In the genomic region with DNA sequence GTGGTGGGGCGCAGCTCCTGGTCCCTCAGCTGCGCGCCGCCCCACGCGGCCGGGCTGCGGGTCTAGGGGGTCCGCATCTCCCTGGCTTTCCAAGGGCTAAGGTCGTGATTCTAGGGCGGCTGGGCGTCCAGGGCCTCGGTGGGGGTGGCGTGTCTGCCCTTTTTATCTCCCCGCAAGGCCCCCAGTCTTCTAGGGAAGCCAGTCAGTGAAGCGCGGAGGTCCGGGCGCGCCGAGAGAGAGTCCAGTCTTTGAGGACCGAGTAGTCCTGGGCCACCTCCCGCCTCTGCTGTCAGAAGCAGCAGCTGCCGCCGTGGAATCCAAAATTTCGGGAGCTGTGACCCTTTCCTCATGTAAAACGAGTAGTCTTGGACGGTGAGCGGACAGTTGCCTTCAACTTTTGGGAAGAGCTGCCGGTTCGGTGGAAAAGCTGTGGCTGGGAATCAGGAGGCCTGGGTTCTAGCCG, we compare ENCODE assay signal across 9 cellular contexts. TPM values are rescaled to one million over a fixed set of nuclear protein-coding genes. Genes with fewer than 3 reads are reported as not detected.
DNase-seq lines count a peak whose midpoint lies in the region; ATAC-seq, FAIRE-seq and TF ChIP-seq lines count a peak whose summit lies in the region.
"Not testable (repeated sequence)": the region's sequence is repeated elsewhere in the genome, so short reads cannot be mapped to it uniquely, and the experiment has no call there.
"Had no signal": no experiment of that assay in that cellular context is flagged by ENCODE, and none has a peak within 500 bp of the region (broad histone marks: within the 10 kb centered on the region; RNA-seq: fewer than 3 reads in every experiment).

No MANE protein-coding gene starts in this region.

- TF ChIP-seq EP300 in SK-N-SH (IDR thresholded peaks at IDR 0.05; ENCODE audit: borderline replicate concordance in 1 of 2, low read depth in 1 of 2, low read length in 1 of 2); K562 (IDR thresholded peaks at IDR 0.05; ENCODE audit: low read length): not testable (repeated sequence)

- H3K4me2 ChIP-seq in SK-N-SH (peak overlapping the region; percentile 94), K562 (ENCODE audit: insufficient read depth, low read length) (peak overlapping the region; percentile 81)

- not testable (repeated sequence) for FAIRE-seq in K562 (lab: Jason Lieb, UNC)

- H3K27me3 Mint-ChIP-seq in Calu3 (ENCODE audit: unreplicated experiment); stimulated activated naive CD8-positive, alpha-beta T cell treated with anti-CD3 and anti-CD28 coated beads, Interleukin-15, amount 100 ng/mL, for 72 hours: not testable (repeated sequence)

- not testable (repeated sequence) for TF ChIP-seq CTCF in Calu3 (IDR thresholded peaks at IDR 0.05; ENCODE audit: unreplicated experiment); SK-N-SH (IDR thresholded peaks at IDR 0.05); K562 (IDR thresholded peaks at IDR 0.05 in 2 of 3, conservative IDR thresholded peaks at IDR 0.05 in 1 of 3; ENCODE audit: insufficient read depth in 2 of 3, low read depth in 1 of 3, low read length in 3 of 3)

- peak overlapping the region; percentile 77 to 80 for H3K4me3 ChIP-seq in SK-N-SH (ENCODE audit: low read depth in 2 of 2, low read length in 1 of 2)
- peak overlapping the region; percentile 94 for H3K4me3 ChIP-seq in K562
- peak overlapping the region; percentile 75 to 77 for H3K4me3 ChIP-seq in muscle layer of duodenum (ENCODE audit: low read depth in 1 of 2, low read length in 2 of 2)

- in situ Hi-C loops in K562 (cut with MboI), result not testable (repeated sequence)

- peak; percentile 16 for TF ChIP-seq POLR2A in K562 (conservative IDR thresholded peaks at IDR 0.05)

- H2AFZ ChIP-seq in SK-N-SH (ENCODE audit: low read depth) (peak overlapping the region; percentile 83), K562 (ENCODE audit: low read depth, low read length) (peak overlapping the region; percentile 96)

- H3K27ac ChIP-seq in SK-N-SH (ENCODE audit: low read depth in 2 of 2, low read length in 1 of 2), result peak overlapping the region; percentile 70 to 93
- H3K27ac ChIP-seq in K562 (ENCODE audit: extremely low read depth, low read depth, low read length), result peak overlapping the region; percentile 75
- H3K27ac ChIP-seq in muscle layer of duodenum (ENCODE audit: low read length), result peak overlapping the region; percentile 61

- peaks cover 21% of the 10 kb centered on the region; the same call in 1 of the 2 replicates for H4K20me1 ChIP-seq in SK-N-SH (ENCODE audit: insufficient read depth)
- not testable (repeated sequence) for H4K20me1 ChIP-seq in K562 (replicated peaks; ENCODE audit: control insufficient read depth, insufficient read depth, low read length)

- H3K36me3 Mint-ChIP-seq in Calu3 (ENCODE audit: insufficient read depth, unreplicated experiment), result peaks cover 10% of the 10 kb centered on the region

- 3% methylated on average over 6 of the region's 32 CpGs for WGBS in SK-N-SH (ENCODE audit: low lambda C conversion rate)
- under 1% methylated on average over 23 of the region's 32 CpGs for WGBS in K562 (ENCODE audit: insufficient coverage, low coverage, missing lambda C conversion rate)

- not testable (repeated sequence) for H3K4me1 Mint-ChIP-seq in Calu3 (ENCODE audit: low read depth, unreplicated experiment)
- peaks cover 43% of the 10 kb centered on the region for H3K4me1 Mint-ChIP-seq in stimulated activated naive CD8-positive, alpha-beta T cell treated with anti-CD3 and anti-CD28 coated beads, Interleukin-15, amount 100 ng/mL, for 72 hours

- ATAC-seq in GM21786 (IDR thresholded peaks at IDR 0.05; ENCODE audit: unreplicated experiment), result peak; percentile 11
- ATAC-seq in HG03520 (IDR thresholded peaks at IDR 0.05; ENCODE audit: unreplicated experiment), result peak; percentile 22
- ATAC-seq in K562, result peak; percentile 79
- ATAC-seq in stimulated activated naive CD8-positive, alpha-beta T cell treated with anti-CD3 and anti-CD28 coated beads, Interleukin-15, amount 100 ng/mL, for 72 hours, result peak; percentile 43

- not testable (repeated sequence) for BruUV-seq in Calu3 (replicated peaks; lab: Mats Ljungman, UMichigan)
- BruUV-seq in K562 (replicated peaks; lab: Mats Ljungman, UMichigan), result TSS peak; percentile 56

- not testable (repeated sequence) for H3K9me1 ChIP-seq in K562 (ENCODE audit: control insufficient read depth, insufficient read depth, low read length)

- H3K27me3 ChIP-seq in SK-N-SH (ENCODE audit: insufficient read depth); K562 (ENCODE audit: control insufficient read depth in 2 of 2, insufficient read depth in 2 of 2, low read length in 2 of 2); muscle layer of duodenum (ENCODE audit: low read depth, low read length): not testable (repeated sequence)

- intact Hi-C loops in Calu3 (cut with micrococcal nuclease; ENCODE audit: unreplicated experiment); K562 (cut with micrococcal nuclease); head of caudate nucleus (cut with DNase I): not testable (repeated sequence)

- not testable (repeated sequence) for DNase-seq in Calu3; SK-N-SH; stimulated activated naive CD8-positive, alpha-beta T cell treated with anti-CD3 and anti-CD28 coated beads, Interleukin-15, amount 100 ng/mL, for 72 hours
- DNase-seq in K562 (ENCODE audit: extremely low read depth in 1 of 4, low spot score in 3 of 4) (peak in 1 of 4 experiments; percentile 27), head of caudate nucleus (peak in 24 of 42 donors; percentile 4 to 45 (median 22))

- peak overlapping the region; percentile 67 for H3K27ac Mint-ChIP-seq in Calu3 (ENCODE audit: unreplicated experiment)
- peak overlapping the region; percentile 97 to 99 for H3K27ac Mint-ChIP-seq in stimulated activated naive CD8-positive, alpha-beta T cell treated with anti-CD3 and anti-CD28 coated beads, Interleukin-15, amount 100 ng/mL, for 72 hours

- H3K9me2 ChIP-seq in SK-N-SH, result not testable (repeated sequence)

- H3K79me2 ChIP-seq in SK-N-SH (ENCODE audit: insufficient read depth) (peaks cover 53% of the 10 kb centered on the region), K562 (ENCODE audit: control insufficient read depth, insufficient read depth, low read length) (peaks cover 46% of the 10 kb centered on the region)

- not testable (repeated sequence) for TF ChIP-seq RAD21 in SK-N-SH (IDR thresholded peaks at IDR 0.05; ENCODE audit: low read length); K562 (CRISPR knock-in tag; conservative IDR thresholded peaks at IDR 0.05 in 1 of 2, IDR thresholded peaks at IDR 0.05 in 1 of 2)

- not testable (repeated sequence) for H3F3A ChIP-seq in SK-N-SH (replicated peaks; ENCODE audit: insufficient read depth)

- peak overlapping the region; percentile 87 for H3K4me3 Mint-ChIP-seq in Calu3 (ENCODE audit: low read depth, unreplicated experiment)
- H3K4me3 Mint-ChIP-seq in stimulated activated naive CD8-positive, alpha-beta T cell treated with anti-CD3 and anti-CD28 coated beads, Interleukin-15, amount 100 ng/mL, for 72 hours, result peak overlapping the region; percentile 89 to 95

- H3K9ac ChIP-seq in SK-N-SH, result peak overlapping the region; percentile 92
- H3K9ac ChIP-seq in K562 (ENCODE audit: insufficient read depth in 1 of 2, low read depth in 2 of 2, low read length in 2 of 2), result peak overlapping the region; percentile 82 to 92

- CTCF ChIA-PET in Calu3 (lab: Charles Lee); K562 (lab: Yijun Ruan, JAX; ENCODE audit: low intra/inter-chr PET ratio): not testable (repeated sequence)
- CTCF ChIA-PET in SK-N-SH (lab: Yijun Ruan, JAX), result interaction anchor here (1.6 to 2.3 kb wide), 3 partner anchors 43 to 249 kb away, joined by 3 to 5 read pairs (median 4); no protein-coding TSS in a partner anchor

- H3K9me3 Mint-ChIP-seq in Calu3 (ENCODE audit: low read depth, unreplicated experiment); stimulated activated naive CD8-positive, alpha-beta T cell treated with anti-CD3 and anti-CD28 coated beads, Interleukin-15, amount 100 ng/mL, for 72 hours: not testable (repeated sequence)

- H3K36me3 ChIP-seq in SK-N-SH (replicated peaks in 1 of 2; ENCODE audit: control insufficient read depth in 1 of 2, insufficient read depth in 2 of 2, low read length in 1 of 2), result peaks cover 0 to 20% of the 10 kb centered on the region in 2 experiments
- H3K36me3 ChIP-seq in K562 (ENCODE audit: control insufficient read depth, insufficient read depth, low read length); muscle layer of duodenum (ENCODE audit: control insufficient read depth in 1 of 2, insufficient read depth in 2 of 2, low read length in 2 of 2): not testable (repeated sequence)

- H3K9me3 ChIP-seq in SK-N-SH; K562 (replicated peaks; ENCODE audit: control insufficient read depth, insufficient read depth, low read depth, low read length); muscle layer of duodenum (ENCODE audit: control insufficient read depth in 1 of 2, low read length in 2 of 2): not testable (repeated sequence)

- POLR2A ChIA-PET in SK-N-SH (lab: Yijun Ruan, JAX) (interaction anchor here (1.1 kb wide), 1 partner anchor 39 kb away, joined by 3 read pairs; no protein-coding TSS in a partner anchor), K562 (lab: Yijun Ruan, JAX) (interaction anchor here (0.7 to 1.8 kb wide), 3 partner anchors 12 to 293 kb away, joined by 3 to 6 read pairs (median 5); a partner anchor contains a TSS)

- peaks cover 6 to 26% of the 10 kb centered on the region in 2 experiments; a peak in 3 of 4 replicates for H3K4me1 ChIP-seq in SK-N-SH (ENCODE audit: control insufficient read depth in 1 of 2, insufficient read depth in 2 of 2, low read depth in 1 of 2, low read length in 1 of 2)
- H3K4me1 ChIP-seq in K562 (replicated peaks in 1 of 2; ENCODE audit: control insufficient read depth in 2 of 2, insufficient read depth in 2 of 2, low read length in 2 of 2); muscle layer of duodenum (ENCODE audit: control insufficient read depth in 1 of 2, insufficient read depth in 2 of 2, low read length in 2 of 2): not testable (repeated sequence)

RNA-seq across cellular contexts. Expression of a gene that starts 40.2 kb away (rescaled TPM):
- total RNA-seq in Calu3 (2022) (6.5 and 6.7 TPM in 2 replicates), K562 (2014; rRNA removed) (38.4 and 41.9 TPM in 2 replicates), K562 (2014; rRNA removed; fragmentation: Illumina TruSeq; extraction: Trizol) (62.7 and 71.3 TPM in 2 replicates), K562 (2015; rRNA removed; fragmentation: Illumina TruSeq; extraction: Trizol) (41.8 and 45.7 TPM in 2 replicates), K562 (2021) (48.0 and 48.8 TPM in 2 replicates)
- polyA plus RNA-seq in SK-N-SH (2012; rRNA removed) (12.6 and 14.2 TPM in 2 replicates), K562 (2011; rRNA removed) (56.9 and 90.6 TPM in 2 replicates), K562 (2014; fragmentation: Illumina TruSeq; extraction: Trizol) (52.6 and 68.9 TPM in 2 replicates), K562 (2014; fragmentation: Nextera tagmentation; extraction: Ambion mirVana) (10 to 100 TPM; 46.7 to 63.9 TPM), K562 (2014; rRNA removed) (34.1 and 36.1 TPM in 2 replicates)
- 10.9 and 11.8 TPM in 2 replicates for polyA plus RNA-seq in SK-N-SH (2012; cell fraction: cytosol; rRNA removed)
- polyA plus RNA-seq in SK-N-SH (2012; cell fraction: nucleus; rRNA removed), result 18.3 and 22.0 TPM in 2 replicates
- total RNA-seq in K562 (2011; cell fraction: chromatin; rRNA removed; ENCODE audit: low replicate concordance), result 44.6 and 234 TPM in 2 replicates
- total RNA-seq in K562 (2011; cell fraction: nucleolus; rRNA removed), result 17.3 and 22.4 TPM in 2 replicates
- total RNA-seq in K562 (2011; cell fraction: nucleoplasm; rRNA removed), result 50.5 and 58.9 TPM in 2 replicates
- polyA plus RNA-seq in K562 (2011; cell fraction: cytosol; rRNA removed), result 35.0 and 54.6 TPM in 2 replicates
- polyA plus RNA-seq in K562 (2011; cell fraction: nucleus; rRNA removed), result 41.3 and 55.1 TPM in 2 replicates
- polyA plus RNA-seq in K562 (2012), result 35.9 and 44.3 TPM in 2 replicates
- polyA minus RNA-seq in K562 (2011; rRNA and poly(A)+ RNA removed), result 78.5 and 120 TPM in 2 replicates
- 35.8 and 43.2 TPM in 2 replicates for polyA minus RNA-seq in K562 (2011; cell fraction: cytosol; rRNA and poly(A)+ RNA removed)
- 40.1 and 81.5 TPM in 2 replicates for polyA minus RNA-seq in K562 (2011; cell fraction: nucleus; rRNA and poly(A)+ RNA removed)

RNA-seq across cellular contexts. Expression of a gene that starts 46.1 kb away (rescaled TPM):
- not detected in 2 replicates for total RNA-seq in Calu3 (2022)
- 0.05 and 0.15 TPM in 2 replicates for polyA plus RNA-seq in SK-N-SH (2012; rRNA removed)
- polyA plus RNA-seq in SK-N-SH (2012; cell fraction: cytosol; rRNA removed), result 0.04 and 0.22 TPM in 2 replicates
- 0.05 and 0.10 TPM in 2 replicates for polyA plus RNA-seq in SK-N-SH (2012; cell fraction: nucleus; rRNA removed)
- not detected in 2 replicates for total RNA-seq in K562 (2011; cell fraction: chromatin; rRNA removed; ENCODE audit: low replicate concordance)
- total RNA-seq in K562 (2011; cell fraction: nucleolus; rRNA removed), result not detected in 2 replicates
- total RNA-seq in K562 (2011; cell fraction: nucleoplasm; rRNA removed), result not detected in 2 replicates
- not detected in 2 replicates for total RNA-seq in K562 (2014; rRNA removed)
- not detected in 2 replicates for total RNA-seq in K562 (2014; rRNA removed; fragmentation: Illumina TruSeq; extraction: Trizol)
- total RNA-seq in K562 (2015; rRNA removed; fragmentation: Illumina TruSeq; extraction: Trizol), result not detected in 2 replicates
- 0.09 and 0.13 TPM in 2 replicates for total RNA-seq in K562 (2021)
- polyA plus RNA-seq in K562 (2011; rRNA removed), result not detected in 2 replicates
- not detected in 2 replicates for polyA plus RNA-seq in K562 (2011; cell fraction: cytosol; rRNA removed)
- not detected in 2 replicates for polyA plus RNA-seq in K562 (2011; cell fraction: nucleus; rRNA removed)
- polyA plus RNA-seq in K562 (2012), result 0.04 and 0.11 TPM in 2 replicates
- not detected in 2 replicates for polyA plus RNA-seq in K562 (2014; fragmentation: Illumina TruSeq; extraction: Trizol)
- not detected for polyA plus RNA-seq in K562 (2014; fragmentation: Nextera tagmentation; extraction: Ambion mirVana)
- polyA plus RNA-seq in K562 (2014; rRNA removed), result 0.03 TPM in 1 of 2 replicates, not detected in the other
- not detected in 2 replicates for polyA minus RNA-seq in K562 (2011; rRNA and poly(A)+ RNA removed)
- not detected in 2 replicates for polyA minus RNA-seq in K562 (2011; cell fraction: cytosol; rRNA and poly(A)+ RNA removed)
- polyA minus RNA-seq in K562 (2011; cell fraction: nucleus; rRNA and poly(A)+ RNA removed), result not detected in 2 replicates
- total RNA-seq: pulmonary artery endothelial cell had no signal

Comparison
In these comparisons a context has a peak if more than half of its experiments do, and no peak if none do; other contexts are left out.
1. ATAC-seq: peak in every context shown above with its lines; median percentile 79 in K562; 43 in stimulated activated naive CD8-positive, alpha-beta T cell treated with anti-CD3 and anti-CD28 coated beads, Interleukin-15, amount 100 ng/mL, for 72 hours; 22 in HG03520; 11 in GM21786.